8 cellular contexts compared by ENCODE assay signal in genomic region chr18:43620936-43621335, GRCh38.
DNase-seq lines count a peak whose midpoint lies in the region; ATAC-seq, FAIRE-seq and TF ChIP-seq lines count a peak whose summit lies in the region.

No MANE protein-coding gene starts in this region.

- no peaks in the 10 kb centered on the region for H3K4me1 ChIP-seq in H9 (ENCODE audit: insufficient read depth, low read length)

- H2BK20ac ChIP-seq in H9 (ENCODE audit: low read depth, low read length, poor library complexity, severe bottlenecking): no peak overlapping the region

- no peak overlapping the region for H2BK15ac ChIP-seq in H9 (ENCODE audit: low read depth, low read length)

- TF ChIP-seq CTCF in GM10248 (IDR thresholded peaks at IDR 0.05; ENCODE audit: control extremely low read depth, extremely low read depth, low read depth, missing control alignments): peak; percentile 47
- TF ChIP-seq CTCF in H9 (conservative IDR thresholded peaks at IDR 0.05): peak; percentile 72

- H3K9me3 ChIP-seq in H9 (ENCODE audit: control insufficient read depth, low read depth, low read length): no peaks in the 10 kb centered on the region

- no CpG with 5 or more reads among the region's 2 CpGs for WGBS in H9 (ENCODE audit: extremely low coverage, insufficient read length, low lambda C conversion rate)

- H4K5ac ChIP-seq in H9 (ENCODE audit: insufficient read length, low read depth, low read length): no peak overlapping the region

- no peak overlapping the region for H3T11ph ChIP-seq in H9 (ENCODE audit: low read length)

- no peaks in the 10 kb centered on the region for H4K20me1 ChIP-seq in H9 (ENCODE audit: control insufficient read depth, insufficient read depth, insufficient read length)

- H3K9me3 Mint-ChIP-seq in H9 (no peaks in the 10 kb centered on the region), T-cell (no peaks in the 10 kb centered on the region)
- H3K9me3 Mint-ChIP-seq in T-helper 2 cell treated with Interferon-gamma antibody and Interleukin-4, amounts not matched to agents 5 μg/mL and 100 μg/mL, for 36 hours: no peaks in the 10 kb centered on the region

- no peak overlapping the region for H3K4me2 ChIP-seq in H9 (ENCODE audit: insufficient read depth, insufficient read length, low read length)

- no peaks in the 10 kb centered on the region for H3K79me1 ChIP-seq in H9 (ENCODE audit: insufficient read depth, low read depth, low read length, poor library complexity, severe bottlenecking)

- H3K27me3 ChIP-seq in H9 (ENCODE audit: insufficient read depth, low read length): no peaks in the 10 kb centered on the region; the same call in 1 of the 2 replicates

- no peak overlapping the region for H2BK5ac ChIP-seq in H9 (ENCODE audit: insufficient read length, low read length)

- H2AFZ ChIP-seq in H9 (ENCODE audit: low read length): no peak overlapping the region

- no peak overlapping the region for H3K56ac ChIP-seq in H9 (ENCODE audit: insufficient read length, low read depth, low read length)

- H3K4me1 Mint-ChIP-seq in H9: no peaks in the 10 kb centered on the region
- H3K4me1 Mint-ChIP-seq in T-helper 2 cell treated with Interferon-gamma antibody and Interleukin-4, amounts not matched to agents 5 μg/mL and 100 μg/mL, for 36 hours (ENCODE audit: low read depth): no peaks in the 10 kb centered on the region
- H3K4me1 Mint-ChIP-seq in T-cell: no peaks in the 10 kb centered on the region

- H3K23me2 ChIP-seq in H9 (ENCODE audit: insufficient read length, low read depth, low read length, poor library complexity, severe bottlenecking): no peaks in the 10 kb centered on the region

- ATAC-seq in T-cell (replicated peaks in 1 of 4): no peak

- H3K18ac ChIP-seq in H9 (ENCODE audit: insufficient read length, low read depth, low read length): no peak overlapping the region

- DNase-seq in GM10248 (ENCODE audit: extremely low spot score) (peak; percentile 21), H9 (no peak), NCI-H1105 treated with DMSO at 0.1 percent for 48 hours (lab: John Stamatoyannopoulos, UW) (peak; percentile 51), amniotic epithelial cell (ENCODE audit: low read depth) (peak; percentile 13), inferior parietal cortex (ENCODE audit: extremely low spot score) (peak; percentile 69), urothelium cell line (ENCODE audit: low spot score) (peak; percentile 19), T-cell (no peak)
- no peak for DNase-seq in T-helper 2 cell treated with Interferon-gamma antibody and Interleukin-4, amounts not matched to agents 5 μg/mL and 100 μg/mL, for 36 hours (ENCODE audit: low spot score)

- POLR2A ChIA-PET in GM10248 (lab: Yijun Ruan, JAX): no interaction called here
- POLR2A ChIA-PET in T-cell (lab: Charles Lee): no interaction called here

- no peak overlapping the region for H3K27ac ChIP-seq in H9 (ENCODE audit: insufficient read length, low read depth, low read length)

- H3K79me2 ChIP-seq in H9 (ENCODE audit: insufficient read depth, low read length): no peaks in the 10 kb centered on the region

- H4K8ac ChIP-seq in H9 (replicated peaks; ENCODE audit: insufficient read length, low read depth, low read length): no peak overlapping the region

- CTCF ChIA-PET in GM10248 (lab: Yijun Ruan, JAX) (interaction anchor here (0.7 to 7.5 kb wide), 17 partner anchors 8 to 1763 kb away, joined by 3 to 87 read pairs (median 3); no protein-coding TSS in a partner anchor), T-cell (lab: Charles Lee) (interaction anchor here in 1 of 2 donors (1.5 kb wide), 1 partner anchor 28 kb away, joined by 3 read pairs; no protein-coding TSS in a partner anchor)

- no peak overlapping the region for H3K23ac ChIP-seq in H9 (ENCODE audit: insufficient read length, low read depth, low read length)

- H3K4me3 Mint-ChIP-seq in H9 (no peak overlapping the region), T-cell (no peak overlapping the region)
- no peak overlapping the region for H3K4me3 Mint-ChIP-seq in T-helper 2 cell treated with Interferon-gamma antibody and Interleukin-4, amounts not matched to agents 5 μg/mL and 100 μg/mL, for 36 hours

- H4K91ac ChIP-seq in H9 (ENCODE audit: insufficient read length, low read depth, low read length): no peak overlapping the region

- H3K14ac ChIP-seq in H9 (ENCODE audit: insufficient read depth, low read length): no peak overlapping the region

- no peaks in the 10 kb centered on the region for H3K36me3 Mint-ChIP-seq in H9 (ENCODE audit: insufficient read depth in 1 of 3, low read depth in 3 of 3)
- H3K36me3 Mint-ChIP-seq in T-helper 2 cell treated with Interferon-gamma antibody and Interleukin-4, amounts not matched to agents 5 μg/mL and 100 μg/mL, for 36 hours (ENCODE audit: low read depth): no peaks in the 10 kb centered on the region
- H3K36me3 Mint-ChIP-seq in T-cell: no peaks in the 10 kb centered on the region

- no peak overlapping the region for H2AK5ac ChIP-seq in H9 (ENCODE audit: insufficient read length, low read length)

- H3K27me3 Mint-ChIP-seq in H9 (ENCODE audit: low read depth): no peaks in the 10 kb centered on the region; the same call in 1 of the 2 replicates
- no peaks in the 10 kb centered on the region for H3K27me3 Mint-ChIP-seq in T-helper 2 cell treated with Interferon-gamma antibody and Interleukin-4, amounts not matched to agents 5 μg/mL and 100 μg/mL, for 36 hours (ENCODE audit: low read depth)
- H3K27me3 Mint-ChIP-seq in T-cell: no peaks in the 10 kb centered on the region

- no peak overlapping the region for H3K9ac ChIP-seq in H9 (ENCODE audit: extremely low read depth, insufficient read length, low read length)

- no peak overlapping the region for H3K27ac Mint-ChIP-seq in H9
- no peak overlapping the region for H3K27ac Mint-ChIP-seq in T-helper 2 cell treated with Interferon-gamma antibody and Interleukin-4, amounts not matched to agents 5 μg/mL and 100 μg/mL, for 36 hours
- H3K27ac Mint-ChIP-seq in T-cell: no peak overlapping the region

- no peak overlapping the region for H2BK120ac ChIP-seq in H9 (ENCODE audit: low read depth, low read length, poor library complexity, severe bottlenecking)

- H3K4ac ChIP-seq in H9 (ENCODE audit: low read depth, low read length): no peak overlapping the region

- FAIRE-seq in urothelium cell line (lab: Jason Lieb, UNC): no peak

- H2BK12ac ChIP-seq in H9 (ENCODE audit: insufficient read length, low read depth, low read length): no peak overlapping the region

Comparison
In these comparisons a context has a peak if more than half of its experiments do, and no peak if none do; other contexts are left out.
1. DNase-seq: peak in GM10248 (single experiment), NCI-H1105 treated with DMSO at 0.1 percent for 48 hours (single experiment), amniotic epithelial cell (single experiment), inferior parietal cortex (single experiment) and urothelium cell line (single experiment); none in H9 (single experiment), T-helper 2 cell treated with Interferon-gamma antibody and Interleukin-4, amounts not matched to agents 5 μg/mL and 100 μg/mL, for 36 hours (single experiment) and T-cell (0 of 34).